In genomic region chr10:28677889-28678686, GRCh38 we compare ENCODE assay signal across 1 cellular context.
TF ChIP-seq lines count a peak whose summit lies in the region.

No MANE protein-coding gene starts in this region.

TF ChIP-seq in SK-N-SH treated with all-trans-retinoic acid at 6 μM for 48 hours, 23 proteins besides CTCF, POLR2A, EP300 and RAD21 (continued from another document):
- TF ChIP-seq CSRNP3 (CRISPR knock-in tag; IDR thresholded peaks at IDR 0.05) (no peak), PATZ1 (CRISPR knock-in tag; IDR thresholded peaks at IDR 0.05; ENCODE audit: borderline replicate concordance) (no peak), ISL1 (CRISPR knock-in tag; IDR thresholded peaks at IDR 0.05) (no peak), ESRRG (CRISPR knock-in tag; IDR thresholded peaks at IDR 0.05) (no peak), SNAI2 (CRISPR knock-in tag; IDR thresholded peaks at IDR 0.05) (no peak), GLIS3 (CRISPR knock-in tag; IDR thresholded peaks at IDR 0.05) (no peak), TOX (CRISPR knock-in tag; IDR thresholded peaks at IDR 0.05; ENCODE audit: borderline replicate concordance) (no peak)
